8 cellular contexts compared by ENCODE assay signal in genomic region chr11:100574894-100575769, GRCh38.
A peak's percentile ranks its signal among the peaks of the same experiment; 100 is the strongest.
DNase-seq lines count a peak whose midpoint lies in the region; ATAC-seq and TF ChIP-seq lines count a peak whose summit lies in the region.

No MANE protein-coding gene starts in this region.

- H3K79me2 ChIP-seq in smooth muscle cell (ENCODE audit: low read depth) = no peaks in the 10 kb centered on the region

- no peaks in the 10 kb centered on the region for H3K9me3 ChIP-seq in smooth muscle cell (replicated peaks; ENCODE audit: low read depth)

- H3K4me2 ChIP-seq in smooth muscle cell = no peak overlapping the region

- no peak for ATAC-seq in omental fat pad (ENCODE audit: low FRiP score)

- TF ChIP-seq CTCF in fibroblast of pulmonary artery (IDR thresholded peaks at IDR 0.05; ENCODE audit: low read length, missing control alignments) (peak; percentile 33), smooth muscle cell (IDR thresholded peaks at IDR 0.05; ENCODE audit: borderline replicate concordance, insufficient read depth, poor library complexity, severe bottlenecking) (peak; percentile 64), omental fat pad (IDR thresholded peaks at IDR 0.05) (no peak)

- no peaks in the 10 kb centered on the region for H4K20me1 ChIP-seq in smooth muscle cell (ENCODE audit: low read depth)

- H3K36me3 ChIP-seq in smooth muscle cell (ENCODE audit: low read depth) = no peaks in the 10 kb centered on the region

- no peak overlapping the region for H3K9ac ChIP-seq in smooth muscle cell (ENCODE audit: low read depth)

- no peak overlapping the region for H2AFZ ChIP-seq in smooth muscle cell (ENCODE audit: low read depth)

- H3K27ac ChIP-seq in smooth muscle cell (ENCODE audit: low read depth) = no peak overlapping the region

- H3K4me1 ChIP-seq in smooth muscle cell (ENCODE audit: low read depth) = no peaks in the 10 kb centered on the region

- H3K4me3 ChIP-seq in fibroblast of pulmonary artery (replicated peaks; ENCODE audit: low read depth, low read length) (no peak overlapping the region), smooth muscle cell (no peak overlapping the region)

- H3K27me3 ChIP-seq in smooth muscle cell (ENCODE audit: low read depth) = no peaks in the 10 kb centered on the region

- WGBS in smooth muscle cell (ENCODE audit: low lambda C conversion rate) = 95% methylated on average over 1 of the region's 1 CpG

- DNase-seq in SHP77 (lab: John Stamatoyannopoulos, UW) (peak; percentile 20 to 24), SHP77 treated with DMSO at 0.1 percent for 48 hours (lab: John Stamatoyannopoulos, UW) (no peak), OCI-M1 (lab: John Stamatoyannopoulos, UW) (peak; percentile 47), fibroblast of pulmonary artery (ENCODE audit: low read depth) (peak; percentile 61), smooth muscle cell (lab: John Stamatoyannopoulos, UW; ENCODE audit: unreplicated experiment) (no peak), omental fat pad (ENCODE audit: low spot score) (no peak), T1000 (lab: John Stamatoyannopoulos, UW) (no peak)
- no peak for DNase-seq in stimulated activated CD4-positive, alpha-beta T cell treated with anti-CD3 and anti-CD28 coated beads, Interleukin-2, amount 100 ng/mL, for 24 hours

- no peaks in the 10 kb centered on the region for H3F3A ChIP-seq in smooth muscle cell (ENCODE audit: low read depth)

Comparison
In these comparisons a context has a peak if more than half of its experiments do, and no peak if none do; other contexts are left out.
1. DNase-seq: peak in SHP77 (2 of 2), OCI-M1 (single experiment) and fibroblast of pulmonary artery (single experiment); none in SHP77 treated with DMSO at 0.1 percent for 48 hours (single experiment), smooth muscle cell (single experiment), omental fat pad (single experiment), stimulated activated CD4-positive, alpha-beta T cell treated with anti-CD3 and anti-CD28 coated beads, Interleukin-2, amount 100 ng/mL, for 24 hours (0 of 2) and T1000 (single experiment).
2. CTCF ChIP-seq: peak in fibroblast of pulmonary artery (single experiment) and smooth muscle cell (single experiment); none in omental fat pad (0 of 3).